ENCODE assay signal across 8 cellular contexts in the genomic region with DNA sequence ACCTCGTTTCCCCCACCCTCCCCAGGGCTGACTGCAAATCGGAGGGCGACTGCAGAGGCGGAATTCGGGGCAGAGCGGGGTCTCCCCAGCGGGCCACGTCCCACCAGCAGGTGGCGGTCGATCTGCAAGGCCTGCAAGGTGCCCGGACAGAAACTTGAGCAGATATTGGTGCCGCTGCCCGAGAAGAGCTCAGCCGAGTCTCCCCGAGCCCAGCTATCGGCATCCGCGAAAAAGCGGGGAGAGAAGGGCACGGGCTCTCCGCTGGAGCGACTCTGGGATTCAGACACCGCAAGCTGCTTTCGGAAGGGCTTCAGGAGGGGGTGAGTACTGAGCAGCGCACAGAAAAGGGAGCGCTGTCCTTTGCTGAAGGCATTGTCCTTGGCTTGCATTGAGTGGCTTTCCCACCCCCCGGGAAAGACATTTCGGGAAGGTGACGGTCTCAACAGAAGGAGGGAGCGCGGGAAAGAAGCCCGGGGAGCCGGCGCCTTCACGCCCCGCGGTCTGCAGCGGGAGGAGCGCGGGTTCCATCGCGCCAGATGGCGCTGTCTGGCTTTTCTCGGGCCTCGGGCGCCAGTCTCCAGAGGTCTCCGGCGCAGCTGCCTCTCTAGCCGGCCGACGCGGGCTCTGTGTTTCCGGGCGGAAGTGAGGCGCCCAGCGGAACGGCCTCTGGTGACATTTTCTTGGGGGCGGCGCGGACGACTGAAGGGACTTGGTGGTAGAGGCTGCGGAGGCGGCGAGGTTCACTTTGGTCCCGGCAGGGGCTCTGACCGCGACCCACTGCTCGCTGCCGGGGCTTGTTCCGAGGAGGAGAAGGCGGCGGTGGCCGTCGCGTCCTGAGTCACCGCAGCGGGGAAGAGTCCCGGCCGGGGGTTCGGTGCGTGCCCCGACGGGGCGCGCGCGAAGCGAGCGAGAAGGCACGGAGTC.
A peak's percentile ranks its signal among the peaks of the same experiment; 100 is the strongest.
DNase-seq lines count a peak whose midpoint lies in the region; ATAC-seq and TF ChIP-seq lines count a peak whose summit lies in the region.

No MANE protein-coding gene starts in this region.

- peak; percentile 88 for ATAC-seq in GM19023 (IDR thresholded peaks at IDR 0.05; ENCODE audit: unreplicated experiment)
- peak; percentile 85 for ATAC-seq in HG03196 (IDR thresholded peaks at IDR 0.05; ENCODE audit: unreplicated experiment)
- peak; percentile 88 for ATAC-seq in activated B cell treated with CpG ODN at 0.5 μM for 24 hours (ENCODE audit: low read depth)

- peaks cover 44% of the 10 kb centered on the region for H3K4me1 Mint-ChIP-seq in activated B cell treated with CpG ODN at 0.5 μM for 24 hours

- DNase-seq in AG20443 (ENCODE audit: low spot score) (peak; percentile 97), NCI-H2227 treated with DMSO at 0.1 percent for 48 hours (lab: John Stamatoyannopoulos, UW) (peak; percentile 95), activated B cell treated with CpG ODN at 0.5 μM for 24 hours (peak; percentile 91), iris pigment epithelial cell (ENCODE audit: low read depth) (peak; percentile 91)
- peak; percentile 90 for DNase-seq in central memory CD4-positive, alpha-beta T cell
- peak; percentile 87 to 92 for DNase-seq in stimulated activated CD4-positive, alpha-beta T cell treated with anti-CD3 and anti-CD28 coated beads, Interleukin-12 subunit alpha, Interleukin-12 subunit beta, amount 100 ng/mL, for 24 hours (ENCODE audit: low read depth in 2 of 2)

- H3K4me3 Mint-ChIP-seq in activated B cell treated with CpG ODN at 0.5 μM for 24 hours = peak overlapping the region; percentile 97

- CTCF ChIA-PET in activated B cell treated with CpG ODN at 0.5 μM for 24 hours (lab: Charles Lee) = interaction anchor here (0.7 to 2.9 kb wide), 33 partner anchors 8 to 487 kb away, joined by 3 to 22 read pairs (median 5); partner anchors contain the start of genes ATP5F1A and LOXHD1

- H3K9me3 Mint-ChIP-seq in activated B cell treated with CpG ODN at 0.5 μM for 24 hours = no peaks in the 10 kb centered on the region

- no peaks in the 10 kb centered on the region for H3K27me3 Mint-ChIP-seq in activated B cell treated with CpG ODN at 0.5 μM for 24 hours

- POLR2A ChIA-PET in activated B cell treated with CpG ODN at 0.5 μM for 24 hours (lab: Charles Lee) = interaction anchor here (0.6 to 1.8 kb wide), 12 partner anchors 9 to 744 kb away, joined by 3 to 16 read pairs (median 4); partner anchors contain the start of genes ATP5F1A, HAUS1, KATNAL2 and LOXHD1

- peaks cover 17% of the 10 kb centered on the region for H3K36me3 Mint-ChIP-seq in activated B cell treated with CpG ODN at 0.5 μM for 24 hours (ENCODE audit: low read depth)

- peak; percentile 52 for TF ChIP-seq CTCF in activated B cell treated with CpG ODN at 0.5 μM for 24 hours (IDR thresholded peaks at IDR 0.05)

- H3K27ac Mint-ChIP-seq in activated B cell treated with CpG ODN at 0.5 μM for 24 hours = peak overlapping the region; percentile 99

- intact Hi-C loops in activated B cell treated with CpG ODN at 0.5 μM for 24 hours (cut with micrococcal nuclease) = loop anchor here (1.0 to 5.0 kb wide), 15 partner anchors 11 to 979 kb away; partner anchors contain the start of genes ATP5F1A, EPG5, HAUS1 and HDHD2

Comparison
In these comparisons a context has a peak if more than half of its experiments do, and no peak if none do; other contexts are left out.
1. Peak in every context shown above with its lines: DNase-seq and ATAC-seq.